1 cellular context compared by ENCODE assay signal in genomic region chr5:95927927-95928723, GRCh38.
A peak's percentile ranks its signal among the peaks of the same experiment; 100 is the strongest.
TF ChIP-seq lines count a peak whose summit lies in the region.

No MANE protein-coding gene starts in this region.

TF ChIP-seq in GM12878, 131 proteins besides CTCF, POLR2A, EP300 and RAD21 (continued from another document and continues in another):
- TF ChIP-seq ATF3 (IDR thresholded peaks at IDR 0.05; ENCODE audit: borderline replicate concordance, extremely low read depth, low read depth, low read length) (no peak), IKZF2 (IDR thresholded peaks at IDR 0.05) (peak; percentile 100), BHLHE40 (IDR thresholded peaks at IDR 0.05; ENCODE audit: borderline replicate concordance in 1 of 2, low read depth in 2 of 2, low read length in 1 of 2) (peak; percentile 52 to 62; a peak in 3 of 4 replicates), RCOR1 (conservative IDR thresholded peaks at IDR 0.05; ENCODE audit: low read depth, low read length) (no peak; the same call in 1 of the 2 replicates), NFIC (IDR thresholded peaks at IDR 0.05; ENCODE audit: low read depth, low read length) (peak; percentile 100), TBL1XR1 (IDR thresholded peaks at IDR 0.05; ENCODE audit: low read depth, low read length) (peak; percentile 96), YBX1 (IDR thresholded peaks at IDR 0.05) (no peak), NFYA (IDR thresholded peaks at IDR 0.05; ENCODE audit: borderline replicate concordance, low read depth, low read length) (no peak), ASH2L (IDR thresholded peaks at IDR 0.05; ENCODE audit: borderline replicate concordance, low read depth) (0 out of 2 replicates have a peak, but pooled peaks have one; percentile 63), NKRF (conservative IDR thresholded peaks at IDR 0.05) (no peak), SREBF2 (IDR thresholded peaks at IDR 0.05; ENCODE audit: low read length) (no peak), ZNF622 (IDR thresholded peaks at IDR 0.05) (no peak), ETV6 (conservative IDR thresholded peaks at IDR 0.05 in 1 of 2, IDR thresholded peaks at IDR 0.05 in 1 of 2; ENCODE audit: borderline replicate concordance in 1 of 2, low read depth in 1 of 2) (peak in 1 of 2 experiments; percentile 94; a peak in 2 of 4 replicates), BMI1 (IDR thresholded peaks at IDR 0.05; ENCODE audit: borderline replicate concordance) (peak; percentile 92), MXI1 (IDR thresholded peaks at IDR 0.05; ENCODE audit: low read depth, low read length) (0 out of 2 replicates have a peak, but pooled peaks have one; percentile 47), JUND (IDR thresholded peaks at IDR 0.05; ENCODE audit: low read depth, low read length) (peak; percentile 77), CEBPB (IDR thresholded peaks at IDR 0.05; ENCODE audit: borderline replicate concordance in 1 of 2, low read depth in 2 of 2, low read length in 2 of 2) (peak in 1 of 2 experiments; percentile 94; a peak in 1 of 4 replicates), SPI1 (IDR thresholded peaks at IDR 0.05; ENCODE audit: borderline replicate concordance, insufficient read depth, low read depth, low read length) (peak; percentile 89), MTA3 (IDR thresholded peaks at IDR 0.05; ENCODE audit: borderline replicate concordance, low read length) (peak; percentile 96), MYB (IDR thresholded peaks at IDR 0.05; ENCODE audit: borderline replicate concordance, low read depth, low read length) (peak; percentile 90), EED (IDR thresholded peaks at IDR 0.05; ENCODE audit: low read depth) (peak; percentile 98), GATAD2B (conservative IDR thresholded peaks at IDR 0.05; ENCODE audit: low read depth) (peak; percentile 93), FOXK2 (IDR thresholded peaks at IDR 0.05) (no peak), ZBTB4 (CRISPR knock-in tag; IDR thresholded peaks at IDR 0.05) (no peak), CBFB (IDR thresholded peaks at IDR 0.05; ENCODE audit: low read depth) (peak; percentile 61), WRNIP1 (IDR thresholded peaks at IDR 0.05; ENCODE audit: borderline replicate concordance, low read depth, low read length) (no peak), YY1 (IDR thresholded peaks at IDR 0.05; ENCODE audit: low read depth, low read length) (peak; percentile 63; the same call in 1 of the 2 replicates), TCF3 (IDR thresholded peaks at IDR 0.05; ENCODE audit: borderline replicate concordance, insufficient read depth, low read depth, low read length) (peak; percentile 87), IRF3 (IDR thresholded peaks at IDR 0.05) (no peak), BACH1 (IDR thresholded peaks at IDR 0.05; ENCODE audit: borderline replicate concordance) (peak; percentile 92), USF1 (IDR thresholded peaks at IDR 0.05; ENCODE audit: borderline replicate concordance, extremely low read length, insufficient read depth, low read depth, low read length) (no peak), MEF2B (IDR thresholded peaks at IDR 0.05; ENCODE audit: partially characterized antibody, poor library complexity, severe bottlenecking) (peak; percentile 90), POLR2AphosphoS2 (IDR thresholded peaks at IDR 0.05; ENCODE audit: low read depth, low read length) (no peak), REST (IDR thresholded peaks at IDR 0.05; ENCODE audit: low read depth, low read length) (peak; percentile 24; the same call in 1 of the 2 replicates), MEF2A (IDR thresholded peaks at IDR 0.05; ENCODE audit: insufficient read depth, low read depth, low read length) (peak; percentile 95), ZNF24 (IDR thresholded peaks at IDR 0.05) (peak; percentile 66), GABPA (IDR thresholded peaks at IDR 0.05; ENCODE audit: low read depth) (peak; percentile 56), ATF7 (IDR thresholded peaks at IDR 0.05; ENCODE audit: low read depth) (peak; percentile 91), TCF12 (IDR thresholded peaks at IDR 0.05; ENCODE audit: low read depth, low read length) (peak; percentile 87), TCF7 (IDR thresholded peaks at IDR 0.05; ENCODE audit: borderline replicate concordance) (peak; percentile 81), ZBED1 (IDR thresholded peaks at IDR 0.05; ENCODE audit: borderline replicate concordance) (peak; percentile 87), E2F8 (IDR thresholded peaks at IDR 0.05; ENCODE audit: low read depth, partially characterized antibody) (peak; percentile 33)
- TF ChIP-seq, protein P1, sequence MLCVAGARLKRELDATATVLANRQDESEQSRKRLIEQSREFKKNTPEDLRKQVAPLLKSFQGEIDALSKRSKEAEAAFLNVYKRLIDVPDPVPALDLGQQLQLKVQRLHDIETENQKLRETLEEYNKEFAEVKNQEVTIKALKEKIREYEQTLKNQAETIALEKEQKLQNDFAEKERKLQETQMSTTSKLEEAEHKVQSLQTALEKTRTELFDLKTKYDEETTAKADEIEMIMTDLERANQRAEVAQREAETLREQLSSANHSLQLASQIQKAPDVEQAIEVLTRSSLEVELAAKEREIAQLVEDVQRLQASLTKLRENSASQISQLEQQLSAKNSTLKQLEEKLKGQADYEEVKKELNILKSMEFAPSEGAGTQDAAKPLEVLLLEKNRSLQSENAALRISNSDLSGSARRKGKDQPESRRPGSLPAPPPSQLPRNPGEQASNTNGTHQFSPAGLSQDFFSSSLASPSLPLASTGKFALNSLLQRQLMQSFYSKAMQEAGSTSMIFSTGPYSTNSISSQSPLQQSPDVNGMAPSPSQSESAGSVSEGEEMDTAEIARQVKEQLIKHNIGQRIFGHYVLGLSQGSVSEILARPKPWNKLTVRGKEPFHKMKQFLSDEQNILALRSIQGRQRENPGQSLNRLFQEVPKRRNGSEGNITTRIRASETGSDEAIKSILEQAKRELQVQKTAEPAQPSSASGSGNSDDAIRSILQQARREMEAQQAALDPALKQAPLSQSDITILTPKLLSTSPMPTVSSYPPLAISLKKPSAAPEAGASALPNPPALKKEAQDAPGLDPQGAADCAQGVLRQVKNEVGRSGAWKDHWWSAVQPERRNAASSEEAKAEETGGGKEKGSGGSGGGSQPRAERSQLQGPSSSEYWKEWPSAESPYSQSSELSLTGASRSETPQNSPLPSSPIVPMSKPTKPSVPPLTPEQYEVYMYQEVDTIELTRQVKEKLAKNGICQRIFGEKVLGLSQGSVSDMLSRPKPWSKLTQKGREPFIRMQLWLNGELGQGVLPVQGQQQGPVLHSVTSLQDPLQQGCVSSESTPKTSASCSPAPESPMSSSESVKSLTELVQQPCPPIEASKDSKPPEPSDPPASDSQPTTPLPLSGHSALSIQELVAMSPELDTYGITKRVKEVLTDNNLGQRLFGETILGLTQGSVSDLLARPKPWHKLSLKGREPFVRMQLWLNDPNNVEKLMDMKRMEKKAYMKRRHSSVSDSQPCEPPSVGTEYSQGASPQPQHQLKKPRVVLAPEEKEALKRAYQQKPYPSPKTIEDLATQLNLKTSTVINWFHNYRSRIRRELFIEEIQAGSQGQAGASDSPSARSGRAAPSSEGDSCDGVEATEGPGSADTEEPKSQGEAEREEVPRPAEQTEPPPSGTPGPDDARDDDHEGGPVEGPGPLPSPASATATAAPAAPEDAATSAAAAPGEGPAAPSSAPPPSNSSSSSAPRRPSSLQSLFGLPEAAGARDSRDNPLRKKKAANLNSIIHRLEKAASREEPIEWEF (IDR thresholded peaks at IDR 0.05; ENCODE audit: insufficient replicate concordance, low read depth, low read length): peak; percentile 64
